11 cellular contexts compared by ENCODE assay signal in the genomic region with DNA sequence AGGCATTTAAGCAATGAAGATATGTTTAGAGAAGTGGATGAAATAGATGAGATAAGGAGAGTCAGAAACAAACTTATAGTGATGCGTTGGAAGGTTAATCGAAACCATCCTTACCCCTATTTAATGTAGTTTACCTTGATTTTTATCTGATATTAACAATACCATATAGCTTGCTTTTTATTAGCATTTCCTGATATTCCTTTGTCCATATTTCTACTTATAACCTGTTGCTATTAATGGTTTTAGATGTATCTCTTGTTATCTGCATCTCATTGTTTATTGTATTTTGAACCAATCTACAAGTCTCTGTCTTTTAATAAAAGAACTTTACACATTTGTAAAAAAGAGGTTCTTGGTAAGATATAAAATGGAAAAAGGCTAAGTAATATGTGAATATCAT. TPM values are rescaled to one million over a fixed set of nuclear protein-coding genes. Genes with fewer than 3 reads are reported as not detected.
A peak's percentile ranks its signal among the peaks of the same experiment; 100 is the strongest.
DNase-seq lines count a peak whose midpoint lies in the region; FAIRE-seq and TF ChIP-seq lines count a peak whose summit lies in the region.
"Had no signal": no experiment of that assay in that cellular context is flagged by ENCODE, and none has a peak within 500 bp of the region (broad histone marks: within the 10 kb centered on the region; RNA-seq: fewer than 3 reads in every experiment).

No MANE protein-coding gene starts in this region.

- H4K20me1 ChIP-seq in OCI-LY3 (ENCODE audit: insufficient read depth, low read length), result no peaks in the 10 kb centered on the region
- no peaks in the 10 kb centered on the region for H4K20me1 ChIP-seq in endothelial cell of umbilical vein (replicated peaks; ENCODE audit: control insufficient read depth, extremely low read depth, insufficient read depth, low read length)

- CTCF ChIA-PET in BJ (lab: Yijun Ruan, JAX) (no interaction called here), endothelial cell of umbilical vein (lab: Charles Lee) (interaction anchor here (2.1 to 3.7 kb wide), 2 partner anchors 14 to 107 kb away, joined by 12 to 27 read pairs; no protein-coding TSS in a partner anchor)

- H3K27ac ChIP-seq in OCI-LY3 (ENCODE audit: low read length) (no peak overlapping the region), endothelial cell of umbilical vein (ENCODE audit: insufficient read depth, low read depth, low read length) (no peak overlapping the region)

- no peak overlapping the region for H3K9ac ChIP-seq in OCI-LY3 (ENCODE audit: low read length)
- peak overlapping the region; percentile 98 for H3K9ac ChIP-seq in endothelial cell of umbilical vein (replicated peaks; ENCODE audit: extremely low read depth, insufficient read depth, low read length)

- H3K4me3 ChIP-seq in BJ (ENCODE audit: low read depth, low read length), result peak overlapping the region; percentile 85
- no peak overlapping the region for H3K4me3 ChIP-seq in OCI-LY3 (ENCODE audit: low read length)
- peak overlapping the region in 2 of 3 experiments; percentile 90 to 97 for H3K4me3 ChIP-seq in endothelial cell of umbilical vein (replicated peaks in 1 of 3; ENCODE audit: insufficient read depth in 1 of 3, low read depth in 1 of 3, low read length in 3 of 3)
- peak overlapping the region; percentile 78 for H3K4me3 ChIP-seq in neuron (ENCODE audit: low read length)

- dilution Hi-C loops in endothelial cell of umbilical vein (cut with MboI; ENCODE audit: extremely low pct_ligation_motif_present, low sequenced_read_pairs), result no loop called here

- DNase-seq in BJ (ENCODE audit: low read depth), result no peak
- DNase-seq in endothelial cell of umbilical vein (ENCODE audit: low read depth, low spot score), result no peak
- DNase-seq in stimulated activated CD4-positive, alpha-beta T cell treated with anti-CD3 and anti-CD28 coated beads, Interleukin-2, amount 100 ng/mL, for 24 hours, result no peak
- no peak for DNase-seq in KG1 (lab: John Stamatoyannopoulos, UW)
- DNase-seq in NCI-H1105 (lab: John Stamatoyannopoulos, UW), result no peak
- DNase-seq in effector CD4-positive, alpha-beta T cell, result no peak
- DNase-seq: CD8-positive, alpha-beta memory T cell; NCI-H2029 had no signal

- no peak for TF ChIP-seq POLR2A in endothelial cell of umbilical vein (IDR thresholded peaks at IDR 0.05; ENCODE audit: low read depth, low read length)

- H3K4me2 ChIP-seq in OCI-LY3 (ENCODE audit: low read length) (0 out of 2 replicates have a peak overlapping the region, but pooled peaks have one; percentile 87), endothelial cell of umbilical vein (ENCODE audit: insufficient read depth, low read length) (peak overlapping the region; percentile 76)

- H3K4me1 ChIP-seq in OCI-LY3 (ENCODE audit: low read length) (0 out of 2 replicates have a peak, but pooled peaks cover 5% of the 10 kb centered on the region), endothelial cell of umbilical vein (ENCODE audit: control insufficient read depth, extremely low read depth, insufficient read depth, low read length) (peaks cover 31% of the 10 kb centered on the region), neuron (ENCODE audit: insufficient read depth, low read length) (peaks cover 18% of the 10 kb centered on the region)

- FAIRE-seq in endothelial cell of umbilical vein (lab: Jason Lieb, UNC), result no peak
- FAIRE-seq: RCC 7860 had no signal

- TF ChIP-seq CTCF in BJ (IDR thresholded peaks at IDR 0.05; ENCODE audit: insufficient read depth, low read depth, low read length) (no peak), OCI-LY3 (IDR thresholded peaks at IDR 0.05; ENCODE audit: low read depth, low read length) (no peak), endothelial cell of umbilical vein (IDR thresholded peaks at IDR 0.05; ENCODE audit: extremely low read depth in 1 of 2, insufficient read depth in 1 of 2, low read depth in 1 of 2, low read length in 2 of 2) (no peak)

- BruUV-seq in endothelial cell of umbilical vein (replicated peaks; lab: Mats Ljungman, UMichigan), result no TSS peak

- H3K79me2 ChIP-seq in OCI-LY3 (ENCODE audit: low read length) (no peaks in the 10 kb centered on the region), endothelial cell of umbilical vein (ENCODE audit: control insufficient read depth, insufficient read depth, low read length) (peaks cover 20% of the 10 kb centered on the region)

- POLR2A ChIA-PET in BJ (lab: Charles Lee), result interaction anchor here (0.7 kb wide), 1 partner anchor 38 kb away, joined by 3 read pairs; no protein-coding TSS in a partner anchor
- POLR2A ChIA-PET in endothelial cell of umbilical vein (lab: Charles Lee), result interaction anchor here (2.3 kb wide), 1 partner anchor 18 kb away, joined by 7 read pairs; a partner anchor contains a TSS

- no peaks in the 10 kb centered on the region for H3K9me3 ChIP-seq in OCI-LY3 (ENCODE audit: insufficient read depth, low read length)
- no peaks in the 10 kb centered on the region for H3K9me3 ChIP-seq in endothelial cell of umbilical vein (replicated peaks; ENCODE audit: control insufficient read depth, insufficient read depth, low read length)
- H3K9me3 ChIP-seq in neuron (ENCODE audit: low read length), result no peaks in the 10 kb centered on the region

- H2AFZ ChIP-seq in OCI-LY3 (ENCODE audit: low read depth, low read length) (no peak overlapping the region), endothelial cell of umbilical vein (ENCODE audit: low read depth, low read length) (no peak overlapping the region), neuron (ENCODE audit: low read depth, low read length) (no peak overlapping the region)

- H3K36me3 ChIP-seq in BJ (ENCODE audit: control insufficient read depth, insufficient read depth, low read length) (no peaks in the 10 kb centered on the region), OCI-LY3 (replicated peaks; ENCODE audit: low read depth, low read length) (no peaks in the 10 kb centered on the region), endothelial cell of umbilical vein (ENCODE audit: control insufficient read depth in 2 of 2, extremely low read depth in 1 of 2, insufficient read depth in 2 of 2, low read length in 2 of 2) (no peaks in the 10 kb centered on the region), neuron (ENCODE audit: insufficient read depth, low read length) (peaks cover 4% of the 10 kb centered on the region)

- H3K9me1 ChIP-seq in endothelial cell of umbilical vein (replicated peaks; ENCODE audit: control insufficient read depth, extremely low read depth, insufficient read depth, low read length), result no peaks in the 10 kb centered on the region

- H3K27me3 ChIP-seq in BJ (ENCODE audit: control insufficient read depth, insufficient read depth, low read length), result no peaks in the 10 kb centered on the region
- H3K27me3 ChIP-seq in OCI-LY3 (ENCODE audit: low read depth, low read length), result no peaks in the 10 kb centered on the region
- no peaks in the 10 kb centered on the region for H3K27me3 ChIP-seq in endothelial cell of umbilical vein (ENCODE audit: control insufficient read depth in 2 of 2, insufficient read depth in 2 of 2, low read length in 2 of 2)
- H3K27me3 ChIP-seq in neuron (ENCODE audit: insufficient read depth, low read length), result peaks cover 2% of the 10 kb centered on the region

- intact Hi-C loops in endothelial cell of umbilical vein (cut with micrococcal nuclease), result loop anchor here (5.0 kb wide), 1 partner anchor 104 kb away; no protein-coding TSS in a partner anchor

RNA-seq across cellular contexts. Expression of a gene that starts 1.6 kb away (rescaled TPM):
- 15.7 and 53.5 TPM in 2 replicates for polyA plus RNA-seq in BJ (2011; rRNA removed)
- polyA minus RNA-seq in BJ (2011; rRNA and poly(A)+ RNA removed), result 4.2 and 6.6 TPM in 2 replicates
- total RNA-seq in endothelial cell of umbilical vein, result 98.3 and 99.2 TPM in 2 replicates
- 37.2 and 61.7 TPM in 2 replicates for polyA plus RNA-seq in endothelial cell of umbilical vein
- polyA plus RNA-seq in endothelial cell of umbilical vein (2011; cell fraction: cytosol; rRNA removed), result 77.2 and 78.1 TPM in 2 replicates
- 40.4 and 68.7 TPM in 2 replicates for polyA plus RNA-seq in endothelial cell of umbilical vein (2011; cell fraction: nucleus; rRNA removed)
- polyA plus RNA-seq in endothelial cell of umbilical vein (2012), result 168 and 221 TPM in 2 replicates
- polyA minus RNA-seq in endothelial cell of umbilical vein, result 8.1 and 10.6 TPM in 2 replicates
- 1.7 TPM for polyA minus RNA-seq in endothelial cell of umbilical vein (2011; cell fraction: cytosol; rRNA and poly(A)+ RNA removed)
- polyA minus RNA-seq in endothelial cell of umbilical vein (2011; cell fraction: nucleus; rRNA and poly(A)+ RNA removed), result 16.7 and 18.2 TPM in 2 replicates

RNA-seq across cellular contexts. Expression of a gene that starts 18.5 kb away (rescaled TPM):
- polyA plus RNA-seq in BJ (2011; rRNA removed) (107 and 267 TPM in 2 replicates), endothelial cell of umbilical vein (235 and 332 TPM in 2 replicates)
- 37.0 and 43.8 TPM in 2 replicates for polyA minus RNA-seq in BJ (2011; rRNA and poly(A)+ RNA removed)
- total RNA-seq in endothelial cell of umbilical vein, result 227 and 233 TPM in 2 replicates
- 334 and 366 TPM in 2 replicates for polyA plus RNA-seq in endothelial cell of umbilical vein (2011; cell fraction: cytosol; rRNA removed)
- 160 and 210 TPM in 2 replicates for polyA plus RNA-seq in endothelial cell of umbilical vein (2011; cell fraction: nucleus; rRNA removed)
- 392 and 441 TPM in 2 replicates for polyA plus RNA-seq in endothelial cell of umbilical vein (2012)
- polyA minus RNA-seq in endothelial cell of umbilical vein, result 115 and 146 TPM in 2 replicates
- polyA minus RNA-seq in endothelial cell of umbilical vein (2011; cell fraction: cytosol; rRNA and poly(A)+ RNA removed), result 10.8 TPM
- polyA minus RNA-seq in endothelial cell of umbilical vein (2011; cell fraction: nucleus; rRNA and poly(A)+ RNA removed), result 24.7 and 35.3 TPM in 2 replicates

RNA-seq across cellular contexts. Expression of a gene that starts 27.8 kb away (rescaled TPM):
- polyA plus RNA-seq in BJ (2011; rRNA removed) (5.5 and 10.2 TPM in 2 replicates), endothelial cell of umbilical vein (4.2 and 4.6 TPM in 2 replicates)
- polyA minus RNA-seq in BJ (2011; rRNA and poly(A)+ RNA removed), result 1.3 and 4.1 TPM in 2 replicates
- total RNA-seq in endothelial cell of umbilical vein, result 8.2 and 10.5 TPM in 2 replicates
- polyA plus RNA-seq in endothelial cell of umbilical vein (2011; cell fraction: cytosol; rRNA removed), result 5.6 and 6.2 TPM in 2 replicates
- polyA plus RNA-seq in endothelial cell of umbilical vein (2011; cell fraction: nucleus; rRNA removed), result 2.6 TPM in 2 replicates
- polyA plus RNA-seq in endothelial cell of umbilical vein (2012), result 4.4 and 8.0 TPM in 2 replicates
- 1.3 and 3.2 TPM in 2 replicates for polyA minus RNA-seq in endothelial cell of umbilical vein
- not detected for polyA minus RNA-seq in endothelial cell of umbilical vein (2011; cell fraction: cytosol; rRNA and poly(A)+ RNA removed)
- polyA minus RNA-seq in endothelial cell of umbilical vein (2011; cell fraction: nucleus; rRNA and poly(A)+ RNA removed), result 0.63 TPM in 1 of 2 replicates, not detected in the other
- total RNA-seq: CD8-positive, alpha-beta memory T cell had no signal
- polyA plus RNA-seq: CD8-positive, alpha-beta memory T cell had no signal

RNA-seq across cellular contexts. Expression of a gene that starts 47.1 kb away (rescaled TPM):
- polyA plus RNA-seq in BJ (2011; rRNA removed) (1.2 and 1.8 TPM in 2 replicates), endothelial cell of umbilical vein (0.92 and 1.4 TPM in 2 replicates)
- polyA minus RNA-seq in BJ (2011; rRNA and poly(A)+ RNA removed), result not detected in 2 replicates
- total RNA-seq in endothelial cell of umbilical vein, result 0.88 and 1.4 TPM in 2 replicates
- 1.9 and 2.1 TPM in 2 replicates for polyA plus RNA-seq in endothelial cell of umbilical vein (2011; cell fraction: cytosol; rRNA removed)
- polyA plus RNA-seq in endothelial cell of umbilical vein (2011; cell fraction: nucleus; rRNA removed), result 1.1 and 1.5 TPM in 2 replicates
- polyA plus RNA-seq in endothelial cell of umbilical vein (2012), result 0.80 and 0.88 TPM in 2 replicates
- 1.3 and 3.2 TPM in 2 replicates for polyA minus RNA-seq in endothelial cell of umbilical vein
- not detected for polyA minus RNA-seq in endothelial cell of umbilical vein (2011; cell fraction: cytosol; rRNA and poly(A)+ RNA removed)
- 0.77 and 0.87 TPM in 2 replicates for polyA minus RNA-seq in endothelial cell of umbilical vein (2011; cell fraction: nucleus; rRNA and poly(A)+ RNA removed)
